Comparison of ENCODE assay signal across 8 cellular contexts in genomic region chr10:29737209-29737565, GRCh38.
DNase-seq lines count a peak whose midpoint lies in the region; ATAC-seq, FAIRE-seq and TF ChIP-seq lines count a peak whose summit lies in the region.

No MANE protein-coding gene starts in this region.

- no peaks in the 10 kb centered on the region for H3K36me3 Mint-ChIP-seq in IgD-negative memory B cell
- no peaks in the 10 kb centered on the region for H3K36me3 Mint-ChIP-seq in endodermal cell (ENCODE audit: low read depth)
- no peaks in the 10 kb centered on the region for H3K36me3 Mint-ChIP-seq in natural killer cell treated with Interleukin-12 subunit alpha and Interleukin-12 subunit beta and Interleukin-15 and Interleukin-18, amount 100 ng/mL, for 72 hours

- peak overlapping the region in 1 of 3 donors; percentile 46 for H3K27ac Mint-ChIP-seq in IgD-negative memory B cell
- peak overlapping the region; percentile 76 for H3K27ac Mint-ChIP-seq in endodermal cell
- H3K27ac Mint-ChIP-seq in natural killer cell treated with Interleukin-12 subunit alpha and Interleukin-12 subunit beta and Interleukin-15 and Interleukin-18, amount 100 ng/mL, for 72 hours: no peak overlapping the region

- peak overlapping the region; percentile 82 for H3K4me2 ChIP-seq in A549

- peak overlapping the region; percentile 91 to 97; a peak in 5 of 6 replicates for H3K27ac ChIP-seq in A549
- H3K27ac ChIP-seq in endodermal cell (ENCODE audit: low read depth, low read length): no peak overlapping the region

- TF ChIP-seq EP300 in A549 (IDR thresholded peaks at IDR 0.05): no peak

- ATAC-seq in A549: no peak
- no peak for ATAC-seq in natural killer cell treated with Interleukin-12 subunit alpha and Interleukin-12 subunit beta and Interleukin-15 and Interleukin-18, amount 100 ng/mL, for 72 hours
- ATAC-seq in HG02973 (IDR thresholded peaks at IDR 0.05; ENCODE audit: unreplicated experiment): no peak
- ATAC-seq in GM18517 (IDR thresholded peaks at IDR 0.05; ENCODE audit: unreplicated experiment): no peak

- no peak for TF ChIP-seq RAD21 in A549 (conservative IDR thresholded peaks at IDR 0.05 in 1 of 2, IDR thresholded peaks at IDR 0.05 in 1 of 2)

- no peak for TF ChIP-seq POLR2A in A549 (IDR thresholded peaks at IDR 0.05; ENCODE audit: low read length)

- FAIRE-seq in A549 (lab: Jason Lieb, UNC): no peak

- H3K4me1 ChIP-seq in A549 (peaks cover 12% of the 10 kb centered on the region; the same call in 2 of the 3 replicates), endodermal cell (ENCODE audit: control insufficient read depth, insufficient read depth, low read length) (peaks cover 13% of the 10 kb centered on the region)

- DNase-seq in A549 (ENCODE audit: low read depth in 1 of 2, low spot score in 1 of 2) (no peak), endodermal cell (no peak), islet precursor cell (no peak)
- no peak for DNase-seq in natural killer cell treated with Interleukin-12 subunit alpha and Interleukin-12 subunit beta and Interleukin-15 and Interleukin-18, amount 100 ng/mL, for 72 hours (ENCODE audit: low spot score)
- no peak for DNase-seq in central memory CD4-positive, alpha-beta T cell

- POLR2A ChIA-PET in A549 (lab: Yijun Ruan, JAX): no interaction called here

- TF ChIP-seq CTCF in A549 (IDR thresholded peaks at IDR 0.05) (no peak), endodermal cell (conservative IDR thresholded peaks at IDR 0.05) (no peak)

- CTCF ChIA-PET in A549 (lab: Yijun Ruan, JAX): interaction anchor here (0.9 to 2.6 kb wide), 6 partner anchors 16 to 243 kb away, joined by 4 to 16 read pairs (median 6); no protein-coding TSS in a partner anchor

- no peaks in the 10 kb centered on the region for H3K36me3 ChIP-seq in endodermal cell (ENCODE audit: control insufficient read depth, insufficient read depth, low read length)

- H3K27me3 Mint-ChIP-seq in IgD-negative memory B cell: peaks cover 26% of the 10 kb centered on the region
- peaks cover 31% of the 10 kb centered on the region for H3K27me3 Mint-ChIP-seq in endodermal cell (ENCODE audit: insufficient read depth)
- H3K27me3 Mint-ChIP-seq in natural killer cell treated with Interleukin-12 subunit alpha and Interleukin-12 subunit beta and Interleukin-15 and Interleukin-18, amount 100 ng/mL, for 72 hours: peaks cover 13% of the 10 kb centered on the region in 2 donors

- H3K9ac ChIP-seq in endodermal cell (ENCODE audit: extremely low read depth, low read length, poor library complexity, severe bottlenecking): no peak overlapping the region

- H3K9me3 ChIP-seq in A549: no peaks in the 10 kb centered on the region
- peaks cover 3% of the 10 kb centered on the region for H3K9me3 ChIP-seq in endodermal cell (ENCODE audit: control insufficient read depth, low read length)

- H3K9me3 Mint-ChIP-seq in IgD-negative memory B cell (no peaks in the 10 kb centered on the region), endodermal cell (no peaks in the 10 kb centered on the region)
- no peaks in the 10 kb centered on the region for H3K9me3 Mint-ChIP-seq in natural killer cell treated with Interleukin-12 subunit alpha and Interleukin-12 subunit beta and Interleukin-15 and Interleukin-18, amount 100 ng/mL, for 72 hours

- H3K27me3 ChIP-seq in endodermal cell (ENCODE audit: control insufficient read depth, insufficient read depth, low read length, poor library complexity, severe bottlenecking): no peaks in the 10 kb centered on the region

- peaks cover 0 to 11% (median 4%) of the 10 kb centered on the region in 3 donors for H3K4me1 Mint-ChIP-seq in IgD-negative memory B cell
- H3K4me1 Mint-ChIP-seq in endodermal cell: peaks cover 16% of the 10 kb centered on the region
- H3K4me1 Mint-ChIP-seq in natural killer cell treated with Interleukin-12 subunit alpha and Interleukin-12 subunit beta and Interleukin-15 and Interleukin-18, amount 100 ng/mL, for 72 hours (ENCODE audit: low read depth in 2 of 2): peaks cover 0 to 12% of the 10 kb centered on the region in 2 donors

- H3K4me3 Mint-ChIP-seq in IgD-negative memory B cell: peak overlapping the region; percentile 72 to 73 (median 72)
- peak overlapping the region; percentile 66 for H3K4me3 Mint-ChIP-seq in endodermal cell
- H3K4me3 Mint-ChIP-seq in natural killer cell treated with Interleukin-12 subunit alpha and Interleukin-12 subunit beta and Interleukin-15 and Interleukin-18, amount 100 ng/mL, for 72 hours: peak overlapping the region; percentile 66

- H3K4me3 ChIP-seq in A549 (peak overlapping the region; percentile 89), endodermal cell (ENCODE audit: low read length) (peak overlapping the region; percentile 67)

- WGBS in A549 (ENCODE audit: missing lambda C conversion rate): 71% methylated on average over 17 of the region's 17 CpGs
- WGBS in endodermal cell (ENCODE audit: insufficient coverage in 1 of 2, insufficient read length in 1 of 2), 2 experiments: 46 to 62% methylated on average over 10 to 17 of the region's 17 CpGs

TF ChIP-seq in A549, 52 proteins besides CTCF, POLR2A, EP300 and RAD21:
- TF ChIP-seq TFCP2L1 (CRISPR knock-in tag; IDR thresholded peaks at IDR 0.05) (no peak), BHLHE40 (IDR thresholded peaks at IDR 0.05; ENCODE audit: low read depth, low read length) (no peak), ELK1 (IDR thresholded peaks at IDR 0.05; ENCODE audit: low read depth, low read length) (no peak), SMC3 (IDR thresholded peaks at IDR 0.05) (no peak), PBX3 (IDR thresholded peaks at IDR 0.05) (no peak), ZC3H11A (IDR thresholded peaks at IDR 0.05) (no peak), KDM5A (IDR thresholded peaks at IDR 0.05) (no peak), FOSL2 (IDR thresholded peaks at IDR 0.05) (no peak), FOSL2 (CRISPR knock-in tag; IDR thresholded peaks at IDR 0.05) (no peak), MAFK (IDR thresholded peaks at IDR 0.05; ENCODE audit: partially characterized antibody) (no peak), ATOH8 (CRISPR knock-in tag; IDR thresholded peaks at IDR 0.05; ENCODE audit: low read depth) (no peak), SREBF2 (IDR thresholded peaks at IDR 0.05) (no peak), HDAC2 (IDR thresholded peaks at IDR 0.05) (no peak), CBX2 (IDR thresholded peaks at IDR 0.05; ENCODE audit: borderline replicate concordance, low read depth) (no peak), NR3C1 (IDR thresholded peaks at IDR 0.05) (no peak)
